In the genomic region with DNA sequence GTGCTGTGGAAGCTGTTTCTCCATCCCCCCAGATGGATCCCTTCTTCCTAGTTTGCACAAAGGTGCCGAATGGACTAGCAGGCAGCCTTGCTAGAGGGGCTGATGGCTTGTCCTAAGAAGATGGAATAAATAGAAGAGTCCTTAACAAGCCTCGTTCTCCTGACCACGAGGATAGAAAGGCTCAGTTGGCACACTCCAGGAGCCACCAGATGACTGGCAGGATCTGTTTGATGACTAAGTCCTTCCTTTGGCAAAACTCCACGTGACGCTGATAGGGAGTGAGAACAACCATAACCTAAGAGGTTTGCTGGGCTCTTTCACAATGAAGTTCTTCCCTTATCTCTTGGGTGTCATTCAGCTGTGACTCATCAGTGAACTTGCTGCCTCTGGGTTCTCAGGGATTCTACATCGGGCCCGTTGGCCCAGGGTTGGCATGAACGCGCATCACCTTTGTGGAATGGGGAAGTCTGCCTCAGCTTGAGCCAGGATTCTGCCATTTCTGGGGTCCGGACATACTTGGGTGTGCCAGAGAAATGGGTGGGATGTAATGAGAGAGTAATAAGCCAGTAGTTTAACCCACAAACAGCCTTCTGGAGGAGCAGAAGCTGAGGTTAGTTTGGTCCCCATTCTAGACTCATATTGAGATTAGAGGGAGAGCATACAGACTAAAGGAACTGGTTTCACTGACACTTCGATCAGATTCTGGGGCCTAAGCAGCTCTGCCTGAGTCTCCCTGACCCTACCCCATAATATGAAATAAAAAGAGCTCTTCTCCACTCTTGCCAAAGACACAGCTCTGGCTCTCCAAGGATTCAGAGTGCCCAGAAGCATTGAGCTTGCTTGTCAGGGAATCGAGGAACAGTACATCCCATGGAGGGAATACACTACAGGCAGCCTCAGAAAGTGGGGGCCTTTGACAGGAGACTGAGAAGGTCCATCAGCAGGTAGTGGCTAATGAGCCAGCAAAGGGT, we compare ENCODE assay signal across 1 cellular context.
TF ChIP-seq lines count a peak whose summit lies in the region.

No MANE protein-coding gene starts in this region.

TF ChIP-seq in K562, 482 proteins besides CTCF, POLR2A, EP300 and RAD21 (continued from another document and continues in another):
- TF ChIP-seq, protein P1, sequence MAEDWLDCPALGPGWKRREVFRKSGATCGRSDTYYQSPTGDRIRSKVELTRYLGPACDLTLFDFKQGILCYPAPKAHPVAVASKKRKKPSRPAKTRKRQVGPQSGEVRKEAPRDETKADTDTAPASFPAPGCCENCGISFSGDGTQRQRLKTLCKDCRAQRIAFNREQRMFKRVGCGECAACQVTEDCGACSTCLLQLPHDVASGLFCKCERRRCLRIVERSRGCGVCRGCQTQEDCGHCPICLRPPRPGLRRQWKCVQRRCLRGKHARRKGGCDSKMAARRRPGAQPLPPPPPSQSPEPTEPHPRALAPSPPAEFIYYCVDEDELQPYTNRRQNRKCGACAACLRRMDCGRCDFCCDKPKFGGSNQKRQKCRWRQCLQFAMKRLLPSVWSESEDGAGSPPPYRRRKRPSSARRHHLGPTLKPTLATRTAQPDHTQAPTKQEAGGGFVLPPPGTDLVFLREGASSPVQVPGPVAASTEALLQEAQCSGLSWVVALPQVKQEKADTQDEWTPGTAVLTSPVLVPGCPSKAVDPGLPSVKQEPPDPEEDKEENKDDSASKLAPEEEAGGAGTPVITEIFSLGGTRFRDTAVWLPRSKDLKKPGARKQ (CRISPR knock-in tag; IDR thresholded peaks at IDR 0.05) = no peak
- TF ChIP-seq ETS2 (tag; IDR thresholded peaks at IDR 0.05; ENCODE audit: borderline replicate concordance, poor library complexity, severe bottlenecking) = no peak
- TF ChIP-seq SMARCE1 (IDR thresholded peaks at IDR 0.05) = peak; percentile 99
- peak; percentile 36; the same call in 1 of the 2 replicates for TF ChIP-seq STAT5A (IDR thresholded peaks at IDR 0.05; ENCODE audit: borderline replicate concordance, low read length)
- TF ChIP-seq ETV5 (CRISPR knock-in tag; IDR thresholded peaks at IDR 0.05; ENCODE audit: low read depth) = no peak
- TF ChIP-seq ZNF316 (IDR thresholded peaks at IDR 0.05) = peak; percentile 85
- TF ChIP-seq ARID1B (IDR thresholded peaks at IDR 0.05) = peak; percentile 96
- TF ChIP-seq TOE1 (IDR thresholded peaks at IDR 0.05; ENCODE audit: borderline replicate concordance) = peak; percentile 87; the same call in 1 of the 2 replicates
- TF ChIP-seq TOE1 (CRISPR knock-in tag; IDR thresholded peaks at IDR 0.05; ENCODE audit: borderline replicate concordance, low read depth) = no peak
- TF ChIP-seq, protein P2, sequence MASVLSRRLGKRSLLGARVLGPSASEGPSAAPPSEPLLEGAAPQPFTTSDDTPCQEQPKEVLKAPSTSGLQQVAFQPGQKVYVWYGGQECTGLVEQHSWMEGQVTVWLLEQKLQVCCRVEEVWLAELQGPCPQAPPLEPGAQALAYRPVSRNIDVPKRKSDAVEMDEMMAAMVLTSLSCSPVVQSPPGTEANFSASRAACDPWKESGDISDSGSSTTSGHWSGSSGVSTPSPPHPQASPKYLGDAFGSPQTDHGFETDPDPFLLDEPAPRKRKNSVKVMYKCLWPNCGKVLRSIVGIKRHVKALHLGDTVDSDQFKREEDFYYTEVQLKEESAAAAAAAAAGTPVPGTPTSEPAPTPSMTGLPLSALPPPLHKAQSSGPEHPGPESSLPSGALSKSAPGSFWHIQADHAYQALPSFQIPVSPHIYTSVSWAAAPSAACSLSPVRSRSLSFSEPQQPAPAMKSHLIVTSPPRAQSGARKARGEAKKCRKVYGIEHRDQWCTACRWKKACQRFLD (CRISPR knock-in tag; IDR thresholded peaks at IDR 0.05) = peak; percentile 92
- peak; percentile 54; the same call in 1 of the 2 replicates for TF ChIP-seq EHMT2 (IDR thresholded peaks at IDR 0.05)
- 0 out of 2 replicates have a peak, but pooled peaks have one; percentile 55 for TF ChIP-seq TARDBP (IDR thresholded peaks at IDR 0.05)
- no peak for TF ChIP-seq KLF13 (tag; IDR thresholded peaks at IDR 0.05; ENCODE audit: borderline replicate concordance, low read depth)
- TF ChIP-seq, protein P3, sequence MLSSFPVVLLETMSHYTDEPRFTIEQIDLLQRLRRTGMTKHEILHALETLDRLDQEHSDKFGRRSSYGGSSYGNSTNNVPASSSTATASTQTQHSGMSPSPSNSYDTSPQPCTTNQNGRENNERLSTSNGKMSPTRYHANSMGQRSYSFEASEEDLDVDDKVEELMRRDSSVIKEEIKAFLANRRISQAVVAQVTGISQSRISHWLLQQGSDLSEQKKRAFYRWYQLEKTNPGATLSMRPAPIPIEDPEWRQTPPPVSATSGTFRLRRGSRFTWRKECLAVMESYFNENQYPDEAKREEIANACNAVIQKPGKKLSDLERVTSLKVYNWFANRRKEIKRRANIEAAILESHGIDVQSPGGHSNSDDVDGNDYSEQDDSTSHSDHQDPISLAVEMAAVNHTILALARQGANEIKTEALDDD (IDR thresholded peaks at IDR 0.05) = peak; percentile 65
- TF ChIP-seq TFAM (CRISPR knock-in tag; conservative IDR thresholded peaks at IDR 0.05) = no peak
- TF ChIP-seq CBFA2T3 (IDR thresholded peaks at IDR 0.05) = peak; percentile 83
- TF ChIP-seq, protein P4, sequence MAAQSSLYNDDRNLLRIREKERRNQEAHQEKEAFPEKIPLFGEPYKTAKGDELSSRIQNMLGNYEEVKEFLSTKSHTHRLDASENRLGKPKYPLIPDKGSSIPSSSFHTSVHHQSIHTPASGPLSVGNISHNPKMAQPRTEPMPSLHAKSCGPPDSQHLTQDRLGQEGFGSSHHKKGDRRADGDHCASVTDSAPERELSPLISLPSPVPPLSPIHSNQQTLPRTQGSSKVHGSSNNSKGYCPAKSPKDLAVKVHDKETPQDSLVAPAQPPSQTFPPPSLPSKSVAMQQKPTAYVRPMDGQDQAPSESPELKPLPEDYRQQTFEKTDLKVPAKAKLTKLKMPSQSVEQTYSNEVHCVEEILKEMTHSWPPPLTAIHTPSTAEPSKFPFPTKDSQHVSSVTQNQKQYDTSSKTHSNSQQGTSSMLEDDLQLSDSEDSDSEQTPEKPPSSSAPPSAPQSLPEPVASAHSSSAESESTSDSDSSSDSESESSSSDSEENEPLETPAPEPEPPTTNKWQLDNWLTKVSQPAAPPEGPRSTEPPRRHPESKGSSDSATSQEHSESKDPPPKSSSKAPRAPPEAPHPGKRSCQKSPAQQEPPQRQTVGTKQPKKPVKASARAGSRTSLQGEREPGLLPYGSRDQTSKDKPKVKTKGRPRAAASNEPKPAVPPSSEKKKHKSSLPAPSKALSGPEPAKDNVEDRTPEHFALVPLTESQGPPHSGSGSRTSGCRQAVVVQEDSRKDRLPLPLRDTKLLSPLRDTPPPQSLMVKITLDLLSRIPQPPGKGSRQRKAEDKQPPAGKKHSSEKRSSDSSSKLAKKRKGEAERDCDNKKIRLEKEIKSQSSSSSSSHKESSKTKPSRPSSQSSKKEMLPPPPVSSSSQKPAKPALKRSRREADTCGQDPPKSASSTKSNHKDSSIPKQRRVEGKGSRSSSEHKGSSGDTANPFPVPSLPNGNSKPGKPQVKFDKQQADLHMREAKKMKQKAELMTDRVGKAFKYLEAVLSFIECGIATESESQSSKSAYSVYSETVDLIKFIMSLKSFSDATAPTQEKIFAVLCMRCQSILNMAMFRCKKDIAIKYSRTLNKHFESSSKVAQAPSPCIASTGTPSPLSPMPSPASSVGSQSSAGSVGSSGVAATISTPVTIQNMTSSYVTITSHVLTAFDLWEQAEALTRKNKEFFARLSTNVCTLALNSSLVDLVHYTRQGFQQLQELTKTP (IDR thresholded peaks at IDR 0.05; ENCODE audit: low read depth in 1 of 2, partially characterized antibody in 2 of 2) = peak in 1 of 2 experiments; percentile 70
- TF ChIP-seq TBP (optimal IDR thresholded peaks at IDR 0.05; ENCODE audit: low read depth, low read length) = peak; percentile 44
- peak; percentile 96 for TF ChIP-seq CTBP1 (IDR thresholded peaks at IDR 0.05; ENCODE audit: borderline replicate concordance)
- TF ChIP-seq, protein P5, sequence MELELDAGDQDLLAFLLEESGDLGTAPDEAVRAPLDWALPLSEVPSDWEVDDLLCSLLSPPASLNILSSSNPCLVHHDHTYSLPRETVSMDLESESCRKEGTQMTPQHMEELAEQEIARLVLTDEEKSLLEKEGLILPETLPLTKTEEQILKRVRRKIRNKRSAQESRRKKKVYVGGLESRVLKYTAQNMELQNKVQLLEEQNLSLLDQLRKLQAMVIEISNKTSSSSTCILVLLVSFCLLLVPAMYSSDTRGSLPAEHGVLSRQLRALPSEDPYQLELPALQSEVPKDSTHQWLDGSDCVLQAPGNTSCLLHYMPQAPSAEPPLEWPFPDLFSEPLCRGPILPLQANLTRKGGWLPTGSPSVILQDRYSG (tag; conservative IDR thresholded peaks at IDR 0.05; ENCODE audit: low read depth) = peak; percentile 80
- TF ChIP-seq, protein P6, sequence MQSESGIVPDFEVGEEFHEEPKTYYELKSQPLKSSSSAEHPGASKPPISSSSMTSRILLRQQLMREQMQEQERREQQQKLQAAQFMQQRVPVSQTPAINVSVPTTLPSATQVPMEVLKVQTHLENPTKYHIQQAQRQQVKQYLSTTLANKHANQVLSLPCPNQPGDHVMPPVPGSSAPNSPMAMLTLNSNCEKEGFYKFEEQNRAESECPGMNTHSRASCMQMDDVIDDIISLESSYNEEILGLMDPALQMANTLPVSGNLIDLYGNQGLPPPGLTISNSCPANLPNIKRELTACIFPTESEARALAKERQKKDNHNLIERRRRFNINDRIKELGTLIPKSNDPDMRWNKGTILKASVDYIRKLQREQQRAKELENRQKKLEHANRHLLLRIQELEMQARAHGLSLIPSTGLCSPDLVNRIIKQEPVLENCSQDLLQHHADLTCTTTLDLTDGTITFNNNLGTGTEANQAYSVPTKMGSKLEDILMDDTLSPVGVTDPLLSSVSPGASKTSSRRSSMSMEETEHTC (IDR thresholded peaks at IDR 0.05) = peak; percentile 71
- TF ChIP-seq BDP1 (IDR thresholded peaks at IDR 0.05; ENCODE audit: insufficient read depth, insufficient read length) = no peak
- TF ChIP-seq, protein P7, sequence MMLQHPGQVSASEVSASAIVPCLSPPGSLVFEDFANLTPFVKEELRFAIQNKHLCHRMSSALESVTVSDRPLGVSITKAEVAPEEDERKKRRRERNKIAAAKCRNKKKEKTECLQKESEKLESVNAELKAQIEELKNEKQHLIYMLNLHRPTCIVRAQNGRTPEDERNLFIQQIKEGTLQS (IDR thresholded peaks at IDR 0.05) = peak; percentile 99
- TF ChIP-seq, protein P7 (CRISPR knock-in tag; conservative IDR thresholded peaks at IDR 0.05) = peak; percentile 99
- TF ChIP-seq ARNT (IDR thresholded peaks at IDR 0.05) = peak in 1 of 2 experiments; percentile 88; a peak in 1 of 4 replicates
- TF ChIP-seq MXI1 (IDR thresholded peaks at IDR 0.05; ENCODE audit: low read depth, low read length) = no peak
- TF ChIP-seq ADNP (tag; IDR thresholded peaks at IDR 0.05) = peak; percentile 54; the same call in 1 of the 2 replicates
- TF ChIP-seq, protein P8, sequence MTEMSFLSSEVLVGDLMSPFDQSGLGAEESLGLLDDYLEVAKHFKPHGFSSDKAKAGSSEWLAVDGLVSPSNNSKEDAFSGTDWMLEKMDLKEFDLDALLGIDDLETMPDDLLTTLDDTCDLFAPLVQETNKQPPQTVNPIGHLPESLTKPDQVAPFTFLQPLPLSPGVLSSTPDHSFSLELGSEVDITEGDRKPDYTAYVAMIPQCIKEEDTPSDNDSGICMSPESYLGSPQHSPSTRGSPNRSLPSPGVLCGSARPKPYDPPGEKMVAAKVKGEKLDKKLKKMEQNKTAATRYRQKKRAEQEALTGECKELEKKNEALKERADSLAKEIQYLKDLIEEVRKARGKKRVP (CRISPR knock-in tag; IDR thresholded peaks at IDR 0.05) = no peak
- TF ChIP-seq CREB1 (IDR thresholded peaks at IDR 0.05) = peak; percentile 54
- peak; percentile 75; the same call in 1 of the 2 replicates for TF ChIP-seq CREB1 (CRISPR knock-in tag; IDR thresholded peaks at IDR 0.05)
- peak; percentile 68; the same call in 1 of the 2 replicates for TF ChIP-seq NCOA1 (IDR thresholded peaks at IDR 0.05; ENCODE audit: low read depth)
- TF ChIP-seq L3MBTL2 (IDR thresholded peaks at IDR 0.05) = peak; percentile 92
- peak; percentile 51; the same call in 1 of the 2 replicates for TF ChIP-seq ELF1 (tag; IDR thresholded peaks at IDR 0.05)
- TF ChIP-seq, protein P9, sequence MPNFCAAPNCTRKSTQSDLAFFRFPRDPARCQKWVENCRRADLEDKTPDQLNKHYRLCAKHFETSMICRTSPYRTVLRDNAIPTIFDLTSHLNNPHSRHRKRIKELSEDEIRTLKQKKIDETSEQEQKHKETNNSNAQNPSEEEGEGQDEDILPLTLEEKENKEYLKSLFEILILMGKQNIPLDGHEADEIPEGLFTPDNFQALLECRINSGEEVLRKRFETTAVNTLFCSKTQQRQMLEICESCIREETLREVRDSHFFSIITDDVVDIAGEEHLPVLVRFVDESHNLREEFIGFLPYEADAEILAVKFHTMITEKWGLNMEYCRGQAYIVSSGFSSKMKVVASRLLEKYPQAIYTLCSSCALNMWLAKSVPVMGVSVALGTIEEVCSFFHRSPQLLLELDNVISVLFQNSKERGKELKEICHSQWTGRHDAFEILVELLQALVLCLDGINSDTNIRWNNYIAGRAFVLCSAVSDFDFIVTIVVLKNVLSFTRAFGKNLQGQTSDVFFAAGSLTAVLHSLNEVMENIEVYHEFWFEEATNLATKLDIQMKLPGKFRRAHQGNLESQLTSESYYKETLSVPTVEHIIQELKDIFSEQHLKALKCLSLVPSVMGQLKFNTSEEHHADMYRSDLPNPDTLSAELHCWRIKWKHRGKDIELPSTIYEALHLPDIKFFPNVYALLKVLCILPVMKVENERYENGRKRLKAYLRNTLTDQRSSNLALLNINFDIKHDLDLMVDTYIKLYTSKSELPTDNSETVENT (CRISPR knock-in tag; IDR thresholded peaks at IDR 0.05) = no peak
- TF ChIP-seq POLR2AphosphoS5 (IDR thresholded peaks at IDR 0.05; ENCODE audit: control insufficient read depth, insufficient read depth, low read depth, low read length) = peak; percentile 68
- TF ChIP-seq GABPB1 (CRISPR knock-in tag; IDR thresholded peaks at IDR 0.05) = peak; percentile 53
- peak; percentile 77 for TF ChIP-seq NFE2 (IDR thresholded peaks at IDR 0.05; ENCODE audit: low read depth)
- 0 out of 2 replicates have a peak, but pooled peaks have one; percentile 59 for TF ChIP-seq ZKSCAN8 (CRISPR knock-in tag; IDR thresholded peaks at IDR 0.05)
- TF ChIP-seq SOX6 (IDR thresholded peaks at IDR 0.05) = peak; percentile 95
- TF ChIP-seq MYC (IDR thresholded peaks at IDR 0.05; ENCODE audit: low read depth, low read length) = peak; percentile 58
- no peak for TF ChIP-seq MYC (CRISPR knock-in tag; IDR thresholded peaks at IDR 0.05; ENCODE audit: borderline replicate concordance, low read depth)
- TF ChIP-seq, protein P10, sequence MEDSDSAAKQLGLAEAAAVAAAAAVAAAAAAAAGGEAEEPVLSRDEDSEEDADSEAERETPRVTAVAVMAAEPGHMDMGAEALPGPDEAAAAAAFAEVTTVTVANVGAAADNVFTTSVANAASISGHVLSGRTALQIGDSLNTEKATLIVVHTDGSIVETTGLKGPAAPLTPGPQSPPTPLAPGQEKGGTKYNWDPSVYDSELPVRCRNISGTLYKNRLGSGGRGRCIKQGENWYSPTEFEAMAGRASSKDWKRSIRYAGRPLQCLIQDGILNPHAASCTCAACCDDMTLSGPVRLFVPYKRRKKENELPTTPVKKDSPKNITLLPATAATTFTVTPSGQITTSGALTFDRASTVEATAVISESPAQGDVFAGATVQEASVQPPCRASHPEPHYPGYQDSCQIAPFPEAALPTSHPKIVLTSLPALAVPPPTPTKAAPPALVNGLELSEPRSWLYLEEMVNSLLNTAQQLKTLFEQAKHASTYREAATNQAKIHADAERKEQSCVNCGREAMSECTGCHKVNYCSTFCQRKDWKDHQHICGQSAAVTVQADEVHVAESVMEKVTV (CRISPR knock-in tag; IDR thresholded peaks at IDR 0.05) = no peak
- peak; percentile 42 for TF ChIP-seq DACH1 (IDR thresholded peaks at IDR 0.05; ENCODE audit: partially characterized antibody)
- no peak for TF ChIP-seq HDAC6 (IDR thresholded peaks at IDR 0.05; ENCODE audit: low read depth, low read length)
